ENCODE assay signal across 1 cellular context in the genomic region with DNA sequence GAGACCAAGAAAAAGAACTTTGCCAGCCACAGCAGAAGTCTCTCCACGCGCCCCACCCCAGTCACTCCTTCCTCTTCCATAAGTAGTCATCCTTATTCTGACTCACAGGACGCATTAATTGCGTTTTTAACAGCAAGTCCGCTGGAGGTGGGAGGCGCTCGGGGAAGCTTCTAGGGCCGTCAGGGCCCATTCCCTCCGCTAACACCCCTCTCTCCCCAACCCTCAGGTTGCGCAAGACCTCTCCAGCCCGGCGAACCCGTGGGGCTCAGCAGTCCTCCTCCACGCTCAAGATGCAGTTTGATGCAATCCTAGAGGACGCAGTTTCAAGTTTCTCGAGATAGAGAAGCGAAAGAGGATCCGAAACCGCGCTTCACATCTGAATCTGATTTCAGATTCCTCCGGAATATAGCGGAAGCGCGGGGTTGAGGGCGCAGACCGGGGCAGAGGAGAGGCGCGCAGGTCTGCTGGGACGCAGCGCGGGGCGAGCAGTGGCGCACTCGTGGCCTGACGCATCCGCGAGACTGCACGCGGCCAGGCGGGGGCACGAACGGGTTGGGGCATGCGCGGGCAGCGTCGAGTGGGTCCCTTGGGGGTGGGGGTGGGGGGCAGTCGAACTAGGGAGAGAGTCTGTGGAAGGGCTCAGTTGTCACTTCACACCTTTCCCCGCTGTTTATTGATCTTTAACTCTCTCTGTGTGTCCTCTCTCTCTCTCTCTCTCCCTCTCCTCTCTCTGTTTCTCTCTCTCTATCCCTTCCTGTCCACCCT.
TF ChIP-seq lines count a peak whose summit lies in the region.

No MANE protein-coding gene starts in this region.

TF ChIP-seq in HepG2, 621 proteins besides CTCF, POLR2A, EP300 and RAD21 (continued from another document and continues in another):
- TF ChIP-seq, protein P1, sequence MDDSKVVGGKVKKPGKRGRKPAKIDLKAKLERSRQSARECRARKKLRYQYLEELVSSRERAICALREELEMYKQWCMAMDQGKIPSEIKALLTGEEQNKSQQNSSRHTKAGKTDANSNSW (CRISPR knock-in tag; IDR thresholded peaks at IDR 0.05; ENCODE audit: borderline replicate concordance) = no peak
- no peak for TF ChIP-seq SMC3 (IDR thresholded peaks at IDR 0.05; ENCODE audit: low read length)
- no peak for TF ChIP-seq ZBTB8A (CRISPR knock-in tag; IDR thresholded peaks at IDR 0.05; ENCODE audit: borderline replicate concordance, low read depth)
- no peak for TF ChIP-seq EED (CRISPR knock-in tag; IDR thresholded peaks at IDR 0.05)
- no peak for TF ChIP-seq TCF12 (IDR thresholded peaks at IDR 0.05)
- TF ChIP-seq TCF12 (CRISPR knock-in tag; IDR thresholded peaks at IDR 0.05) = no peak
- TF ChIP-seq, protein P2, sequence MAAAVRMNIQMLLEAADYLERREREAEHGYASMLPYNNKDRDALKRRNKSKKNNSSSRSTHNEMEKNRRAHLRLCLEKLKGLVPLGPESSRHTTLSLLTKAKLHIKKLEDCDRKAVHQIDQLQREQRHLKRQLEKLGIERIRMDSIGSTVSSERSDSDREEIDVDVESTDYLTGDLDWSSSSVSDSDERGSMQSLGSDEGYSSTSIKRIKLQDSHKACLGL (CRISPR knock-in tag; IDR thresholded peaks at IDR 0.05) = no peak
- TF ChIP-seq, protein P3, sequence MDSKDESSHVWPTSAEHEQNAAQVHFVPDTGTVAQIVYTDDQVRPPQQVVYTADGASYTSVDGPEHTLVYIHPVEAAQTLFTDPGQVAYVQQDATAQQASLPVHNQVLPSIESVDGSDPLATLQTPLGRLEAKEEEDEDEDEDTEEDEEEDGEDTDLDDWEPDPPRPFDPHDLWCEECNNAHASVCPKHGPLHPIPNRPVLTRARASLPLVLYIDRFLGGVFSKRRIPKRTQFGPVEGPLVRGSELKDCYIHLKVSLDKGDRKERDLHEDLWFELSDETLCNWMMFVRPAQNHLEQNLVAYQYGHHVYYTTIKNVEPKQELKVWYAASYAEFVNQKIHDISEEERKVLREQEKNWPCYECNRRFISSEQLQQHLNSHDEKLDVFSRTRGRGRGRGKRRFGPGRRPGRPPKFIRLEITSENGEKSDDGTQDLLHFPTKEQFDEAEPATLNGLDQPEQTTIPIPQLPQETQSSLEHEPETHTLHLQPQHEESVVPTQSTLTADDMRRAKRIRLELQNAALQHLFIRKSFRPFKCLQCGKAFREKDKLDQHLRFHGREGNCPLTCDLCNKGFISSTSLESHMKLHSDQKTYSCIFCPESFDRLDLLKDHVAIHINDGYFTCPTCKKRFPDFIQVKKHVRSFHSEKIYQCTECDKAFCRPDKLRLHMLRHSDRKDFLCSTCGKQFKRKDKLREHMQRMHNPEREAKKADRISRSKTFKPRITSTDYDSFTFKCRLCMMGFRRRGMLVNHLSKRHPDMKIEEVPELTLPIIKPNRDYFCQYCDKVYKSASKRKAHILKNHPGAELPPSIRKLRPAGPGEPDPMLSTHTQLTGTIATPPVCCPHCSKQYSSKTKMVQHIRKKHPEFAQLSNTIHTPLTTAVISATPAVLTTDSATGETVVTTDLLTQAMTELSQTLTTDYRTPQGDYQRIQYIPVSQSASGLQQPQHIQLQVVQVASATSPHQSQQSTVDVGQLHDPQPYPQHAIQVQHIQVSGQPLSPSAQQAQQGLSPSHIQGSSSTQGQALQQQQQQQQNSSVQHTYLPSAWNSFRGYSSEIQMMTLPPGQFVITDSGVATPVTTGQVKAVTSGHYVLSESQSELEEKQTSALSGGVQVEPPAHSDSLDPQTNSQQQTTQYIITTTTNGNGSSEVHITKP (CRISPR knock-in tag; IDR thresholded peaks at IDR 0.05; ENCODE audit: low read depth) = no peak
- no peak for TF ChIP-seq NFE2L1 (CRISPR knock-in tag; IDR thresholded peaks at IDR 0.05; ENCODE audit: borderline replicate concordance)
- TF ChIP-seq, protein P4, sequence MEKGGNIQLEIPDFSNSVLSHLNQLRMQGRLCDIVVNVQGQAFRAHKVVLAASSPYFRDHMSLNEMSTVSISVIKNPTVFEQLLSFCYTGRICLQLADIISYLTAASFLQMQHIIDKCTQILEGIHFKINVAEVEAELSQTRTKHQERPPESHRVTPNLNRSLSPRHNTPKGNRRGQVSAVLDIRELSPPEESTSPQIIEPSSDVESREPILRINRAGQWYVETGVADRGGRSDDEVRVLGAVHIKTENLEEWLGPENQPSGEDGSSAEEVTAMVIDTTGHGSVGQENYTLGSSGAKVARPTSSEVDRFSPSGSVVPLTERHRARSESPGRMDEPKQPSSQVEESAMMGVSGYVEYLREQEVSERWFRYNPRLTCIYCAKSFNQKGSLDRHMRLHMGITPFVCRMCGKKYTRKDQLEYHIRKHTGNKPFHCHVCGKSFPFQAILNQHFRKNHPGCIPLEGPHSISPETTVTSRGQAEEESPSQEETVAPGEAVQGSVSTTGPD (CRISPR knock-in tag; IDR thresholded peaks at IDR 0.05) = no peak
- TF ChIP-seq ZSCAN20 (CRISPR knock-in tag; IDR thresholded peaks at IDR 0.05; ENCODE audit: borderline replicate concordance) = no peak
- no peak for TF ChIP-seq REL (CRISPR knock-in tag; conservative IDR thresholded peaks at IDR 0.05)
- TF ChIP-seq, protein P5, sequence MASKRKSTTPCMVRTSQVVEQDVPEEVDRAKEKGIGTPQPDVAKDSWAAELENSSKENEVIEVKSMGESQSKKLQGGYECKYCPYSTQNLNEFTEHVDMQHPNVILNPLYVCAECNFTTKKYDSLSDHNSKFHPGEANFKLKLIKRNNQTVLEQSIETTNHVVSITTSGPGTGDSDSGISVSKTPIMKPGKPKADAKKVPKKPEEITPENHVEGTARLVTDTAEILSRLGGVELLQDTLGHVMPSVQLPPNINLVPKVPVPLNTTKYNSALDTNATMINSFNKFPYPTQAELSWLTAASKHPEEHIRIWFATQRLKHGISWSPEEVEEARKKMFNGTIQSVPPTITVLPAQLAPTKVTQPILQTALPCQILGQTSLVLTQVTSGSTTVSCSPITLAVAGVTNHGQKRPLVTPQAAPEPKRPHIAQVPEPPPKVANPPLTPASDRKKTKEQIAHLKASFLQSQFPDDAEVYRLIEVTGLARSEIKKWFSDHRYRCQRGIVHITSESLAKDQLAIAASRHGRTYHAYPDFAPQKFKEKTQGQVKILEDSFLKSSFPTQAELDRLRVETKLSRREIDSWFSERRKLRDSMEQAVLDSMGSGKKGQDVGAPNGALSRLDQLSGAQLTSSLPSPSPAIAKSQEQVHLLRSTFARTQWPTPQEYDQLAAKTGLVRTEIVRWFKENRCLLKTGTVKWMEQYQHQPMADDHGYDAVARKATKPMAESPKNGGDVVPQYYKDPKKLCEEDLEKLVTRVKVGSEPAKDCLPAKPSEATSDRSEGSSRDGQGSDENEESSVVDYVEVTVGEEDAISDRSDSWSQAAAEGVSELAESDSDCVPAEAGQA (IDR thresholded peaks at IDR 0.05; ENCODE audit: low read depth) = no peak
- TF ChIP-seq, protein P5 (CRISPR knock-in tag; IDR thresholded peaks at IDR 0.05; ENCODE audit: borderline replicate concordance) = no peak
- no peak for TF ChIP-seq PCBP1 (IDR thresholded peaks at IDR 0.05; ENCODE audit: borderline replicate concordance, low read depth, low read length)
- no peak for TF ChIP-seq ZNF333 (CRISPR knock-in tag; IDR thresholded peaks at IDR 0.05; ENCODE audit: borderline replicate concordance)
- no peak for TF ChIP-seq ZNF230 (CRISPR knock-in tag; IDR thresholded peaks at IDR 0.05)
- no peak for TF ChIP-seq ZNF850 (CRISPR knock-in tag; conservative IDR thresholded peaks at IDR 0.05)
- TF ChIP-seq, protein P6, sequence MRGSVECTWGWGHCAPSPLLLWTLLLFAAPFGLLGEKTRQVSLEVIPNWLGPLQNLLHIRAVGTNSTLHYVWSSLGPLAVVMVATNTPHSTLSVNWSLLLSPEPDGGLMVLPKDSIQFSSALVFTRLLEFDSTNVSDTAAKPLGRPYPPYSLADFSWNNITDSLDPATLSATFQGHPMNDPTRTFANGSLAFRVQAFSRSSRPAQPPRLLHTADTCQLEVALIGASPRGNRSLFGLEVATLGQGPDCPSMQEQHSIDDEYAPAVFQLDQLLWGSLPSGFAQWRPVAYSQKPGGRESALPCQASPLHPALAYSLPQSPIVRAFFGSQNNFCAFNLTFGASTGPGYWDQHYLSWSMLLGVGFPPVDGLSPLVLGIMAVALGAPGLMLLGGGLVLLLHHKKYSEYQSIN (CRISPR knock-in tag; IDR thresholded peaks at IDR 0.05; ENCODE audit: borderline replicate concordance) = no peak
- TF ChIP-seq ZFP90 (CRISPR knock-in tag; IDR thresholded peaks at IDR 0.05; ENCODE audit: borderline replicate concordance) = no peak
- TF ChIP-seq, protein P7, sequence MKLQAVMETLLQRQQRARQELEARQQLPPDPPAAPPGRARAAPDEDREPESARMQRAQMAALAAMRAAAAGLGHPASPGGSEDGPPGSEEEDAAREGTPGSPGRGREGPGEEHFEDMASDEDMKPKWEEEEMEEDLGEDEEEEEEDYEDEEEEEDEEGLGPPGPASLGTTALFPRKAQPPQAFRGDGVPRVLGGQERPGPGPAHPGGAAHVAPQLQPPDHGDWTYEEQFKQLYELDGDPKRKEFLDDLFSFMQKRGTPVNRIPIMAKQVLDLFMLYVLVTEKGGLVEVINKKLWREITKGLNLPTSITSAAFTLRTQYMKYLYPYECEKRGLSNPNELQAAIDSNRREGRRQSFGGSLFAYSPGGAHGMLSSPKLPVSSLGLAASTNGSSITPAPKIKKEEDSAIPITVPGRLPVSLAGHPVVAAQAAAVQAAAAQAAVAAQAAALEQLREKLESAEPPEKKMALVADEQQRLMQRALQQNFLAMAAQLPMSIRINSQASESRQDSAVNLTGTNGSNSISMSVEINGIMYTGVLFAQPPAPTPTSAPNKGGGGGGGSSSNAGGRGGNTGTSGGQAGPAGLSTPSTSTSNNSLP (IDR thresholded peaks at IDR 0.05; ENCODE audit: low read depth, low read length) = no peak
- no peak for TF ChIP-seq ZNF563 (CRISPR knock-in tag; IDR thresholded peaks at IDR 0.05)
- no peak for TF ChIP-seq ZNF547 (CRISPR knock-in tag; IDR thresholded peaks at IDR 0.05)
- TF ChIP-seq, protein P8, sequence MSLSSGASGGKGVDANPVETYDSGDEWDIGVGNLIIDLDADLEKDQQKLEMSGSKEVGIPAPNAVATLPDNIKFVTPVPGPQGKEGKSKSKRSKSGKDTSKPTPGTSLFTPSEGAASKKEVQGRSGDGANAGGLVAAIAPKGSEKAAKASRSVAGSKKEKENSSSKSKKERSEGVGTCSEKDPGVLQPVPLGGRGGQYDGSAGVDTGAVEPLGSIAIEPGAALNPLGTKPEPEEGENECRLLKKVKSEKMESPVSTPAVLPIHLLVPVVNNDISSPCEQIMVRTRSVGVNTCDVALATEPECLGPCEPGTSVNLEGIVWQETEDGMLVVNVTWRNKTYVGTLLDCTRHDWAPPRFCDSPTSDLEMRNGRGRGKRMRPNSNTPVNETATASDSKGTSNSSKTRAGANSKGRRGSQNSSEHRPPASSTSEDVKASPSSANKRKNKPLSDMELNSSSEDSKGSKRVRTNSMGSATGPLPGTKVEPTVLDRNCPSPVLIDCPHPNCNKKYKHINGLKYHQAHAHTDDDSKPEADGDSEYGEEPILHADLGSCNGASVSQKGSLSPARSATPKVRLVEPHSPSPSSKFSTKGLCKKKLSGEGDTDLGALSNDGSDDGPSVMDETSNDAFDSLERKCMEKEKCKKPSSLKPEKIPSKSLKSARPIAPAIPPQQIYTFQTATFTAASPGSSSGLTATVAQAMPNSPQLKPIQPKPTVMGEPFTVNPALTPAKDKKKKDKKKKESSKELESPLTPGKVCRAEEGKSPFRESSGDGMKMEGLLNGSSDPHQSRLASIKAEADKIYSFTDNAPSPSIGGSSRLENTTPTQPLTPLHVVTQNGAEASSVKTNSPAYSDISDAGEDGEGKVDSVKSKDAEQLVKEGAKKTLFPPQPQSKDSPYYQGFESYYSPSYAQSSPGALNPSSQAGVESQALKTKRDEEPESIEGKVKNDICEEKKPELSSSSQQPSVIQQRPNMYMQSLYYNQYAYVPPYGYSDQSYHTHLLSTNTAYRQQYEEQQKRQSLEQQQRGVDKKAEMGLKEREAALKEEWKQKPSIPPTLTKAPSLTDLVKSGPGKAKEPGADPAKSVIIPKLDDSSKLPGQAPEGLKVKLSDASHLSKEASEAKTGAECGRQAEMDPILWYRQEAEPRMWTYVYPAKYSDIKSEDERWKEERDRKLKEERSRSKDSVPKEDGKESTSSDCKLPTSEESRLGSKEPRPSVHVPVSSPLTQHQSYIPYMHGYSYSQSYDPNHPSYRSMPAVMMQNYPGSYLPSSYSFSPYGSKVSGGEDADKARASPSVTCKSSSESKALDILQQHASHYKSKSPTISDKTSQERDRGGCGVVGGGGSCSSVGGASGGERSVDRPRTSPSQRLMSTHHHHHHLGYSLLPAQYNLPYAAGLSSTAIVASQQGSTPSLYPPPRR (CRISPR knock-in tag; IDR thresholded peaks at IDR 0.05; ENCODE audit: borderline replicate concordance) = no peak
- TF ChIP-seq, protein P9, sequence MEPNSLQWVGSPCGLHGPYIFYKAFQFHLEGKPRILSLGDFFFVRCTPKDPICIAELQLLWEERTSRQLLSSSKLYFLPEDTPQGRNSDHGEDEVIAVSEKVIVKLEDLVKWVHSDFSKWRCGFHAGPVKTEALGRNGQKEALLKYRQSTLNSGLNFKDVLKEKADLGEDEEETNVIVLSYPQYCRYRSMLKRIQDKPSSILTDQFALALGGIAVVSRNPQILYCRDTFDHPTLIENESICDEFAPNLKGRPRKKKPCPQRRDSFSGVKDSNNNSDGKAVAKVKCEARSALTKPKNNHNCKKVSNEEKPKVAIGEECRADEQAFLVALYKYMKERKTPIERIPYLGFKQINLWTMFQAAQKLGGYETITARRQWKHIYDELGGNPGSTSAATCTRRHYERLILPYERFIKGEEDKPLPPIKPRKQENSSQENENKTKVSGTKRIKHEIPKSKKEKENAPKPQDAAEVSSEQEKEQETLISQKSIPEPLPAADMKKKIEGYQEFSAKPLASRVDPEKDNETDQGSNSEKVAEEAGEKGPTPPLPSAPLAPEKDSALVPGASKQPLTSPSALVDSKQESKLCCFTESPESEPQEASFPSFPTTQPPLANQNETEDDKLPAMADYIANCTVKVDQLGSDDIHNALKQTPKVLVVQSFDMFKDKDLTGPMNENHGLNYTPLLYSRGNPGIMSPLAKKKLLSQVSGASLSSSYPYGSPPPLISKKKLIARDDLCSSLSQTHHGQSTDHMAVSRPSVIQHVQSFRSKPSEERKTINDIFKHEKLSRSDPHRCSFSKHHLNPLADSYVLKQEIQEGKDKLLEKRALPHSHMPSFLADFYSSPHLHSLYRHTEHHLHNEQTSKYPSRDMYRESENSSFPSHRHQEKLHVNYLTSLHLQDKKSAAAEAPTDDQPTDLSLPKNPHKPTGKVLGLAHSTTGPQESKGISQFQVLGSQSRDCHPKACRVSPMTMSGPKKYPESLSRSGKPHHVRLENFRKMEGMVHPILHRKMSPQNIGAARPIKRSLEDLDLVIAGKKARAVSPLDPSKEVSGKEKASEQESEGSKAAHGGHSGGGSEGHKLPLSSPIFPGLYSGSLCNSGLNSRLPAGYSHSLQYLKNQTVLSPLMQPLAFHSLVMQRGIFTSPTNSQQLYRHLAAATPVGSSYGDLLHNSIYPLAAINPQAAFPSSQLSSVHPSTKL (CRISPR knock-in tag; IDR thresholded peaks at IDR 0.05) = no peak
